19 cellular contexts compared by ENCODE assay signal in genomic region chr22:20998411-20999336, GRCh38. TPM values are rescaled to one million over a fixed set of nuclear protein-coding genes. Genes with fewer than 3 reads are reported as not detected.
DNase-seq lines count a peak whose midpoint lies in the region; ATAC-seq and TF ChIP-seq lines count a peak whose summit lies in the region.
"Had no signal": no experiment of that assay in that cellular context is flagged by ENCODE, and none has a peak within 500 bp of the region (broad histone marks: within the 10 kb centered on the region; RNA-seq: fewer than 3 reads in every experiment).

No MANE protein-coding gene starts in this region.

- TF ChIP-seq POLR2A in esophagus squamous epithelium (IDR thresholded peaks at IDR 0.05), result no peak

- peak overlapping the region; percentile 35 for H3K4me3 Mint-ChIP-seq in activated T-cell treated with anti-CD3 and anti-CD28 coated beads, Interleukin-2, amount 50 U/mL, for 24 hours
- H3K4me3 Mint-ChIP-seq in IgD-negative memory B cell (peak overlapping the region in 1 of 4 donors; percentile 62), osteocyte (ENCODE audit: unreplicated experiment) (no peak overlapping the region)

- H3K27ac Mint-ChIP-seq in activated T-cell treated with anti-CD3 and anti-CD28 coated beads, Interleukin-2, amount 50 U/mL, for 24 hours, result peak overlapping the region; percentile 99
- H3K27ac Mint-ChIP-seq in IgD-negative memory B cell, result peak overlapping the region; percentile 48 to 87 (median 71)
- peak overlapping the region; percentile 14 for H3K27ac Mint-ChIP-seq in osteocyte (ENCODE audit: unreplicated experiment)

- 24 to 53% methylated on average over 3 of the region's 7 CpGs for WGBS in esophagus squamous epithelium, 2 donors

- H3K27me3 ChIP-seq in adipocyte (replicated peaks; ENCODE audit: control insufficient read depth, insufficient read depth, low read length), result no peaks in the 10 kb centered on the region
- no peaks in the 10 kb centered on the region for H3K27me3 ChIP-seq in esophagus squamous epithelium
- H3K27me3 ChIP-seq in A673 (replicated peaks; ENCODE audit: insufficient read depth, low read depth, low read length, poor library complexity), result no peaks in the 10 kb centered on the region
- H3K27me3 ChIP-seq: gastroesophageal sphincter, vagina had no signal

- ATAC-seq in HG02884 (IDR thresholded peaks at IDR 0.05; ENCODE audit: unreplicated experiment), result no peak
- ATAC-seq: activated CD4-positive, CD25-positive, alpha-beta regulatory T cell treated with anti-CD3 and anti-CD28 coated beads, Interleukin-2, amount 50 U/mL, for 24 hours; gastroesophageal sphincter; left ventricle myocardium superior had no signal

- no peaks in the 10 kb centered on the region for H3K27me3 Mint-ChIP-seq in activated T-cell treated with anti-CD3 and anti-CD28 coated beads, Interleukin-2, amount 50 U/mL, for 24 hours
- H3K27me3 Mint-ChIP-seq in IgD-negative memory B cell (no peaks in the 10 kb centered on the region), osteocyte (ENCODE audit: unreplicated experiment) (no peaks in the 10 kb centered on the region)

- peaks cover 42% of the 10 kb centered on the region for H3K36me3 ChIP-seq in adipocyte (ENCODE audit: control insufficient read depth, insufficient read depth, low read length, severe bottlenecking)
- H3K36me3 ChIP-seq in esophagus squamous epithelium, result peaks cover 25 to 69% (median 31%) of the 10 kb centered on the region in 3 donors
- H3K36me3 ChIP-seq in A673 (ENCODE audit: insufficient read depth, low read length, poor library complexity, severe bottlenecking), result peaks cover 21% of the 10 kb centered on the region

- no peak overlapping the region for H3K4me3 ChIP-seq in adipocyte (ENCODE audit: low read length)
- H3K4me3 ChIP-seq in esophagus squamous epithelium, result no peak overlapping the region
- no peak overlapping the region for H3K4me3 ChIP-seq in A673 (ENCODE audit: low read depth, low read length, poor library complexity, severe bottlenecking)
- H3K4me3 ChIP-seq: vagina had no signal

- DNase-seq in activated T-cell treated with anti-CD3 and anti-CD28 coated beads, Interleukin-2, amount 50 U/mL, for 24 hours, result peak; percentile 41
- DNase-seq in activated T-cell treated with anti-CD3 and anti-CD28 coated beads, Interleukin-2, amount 50 U/mL, for 1 hour, result no peak
- DNase-seq in adipocyte (ENCODE audit: low read depth) (no peak), osteocyte (ENCODE audit: extremely low spot score, unreplicated experiment) (no peak), esophagus squamous epithelium (lab: John Stamatoyannopoulos, UW) (no peak), A673 (ENCODE audit: low spot score) (no peak)
- DNase-seq: activated naive CD4-positive, alpha-beta T cell treated with Interleukin-2 at 50 U/mL for 16 hours; AML-193; dermis blood vessel endothelial cell; GDM1; left ventricle myocardium superior; NCI-H345; Right ventricle myocardium superior had no signal

- no TSS peak for BruUV-seq in A673 (replicated peaks; lab: Mats Ljungman, UMichigan)

- H3K9ac ChIP-seq in adipocyte (ENCODE audit: low read length), result peak overlapping the region; percentile 99

- H3K9me3 ChIP-seq in adipocyte (ENCODE audit: control insufficient read depth, low read length), result no peaks in the 10 kb centered on the region
- H3K9me3 ChIP-seq in esophagus squamous epithelium, result no peaks in the 10 kb centered on the region
- no peaks in the 10 kb centered on the region for H3K9me3 ChIP-seq in A673 (ENCODE audit: low read depth, low read length, poor library complexity, severe bottlenecking)
- H3K9me3 ChIP-seq: gastroesophageal sphincter, vagina had no signal

- peaks cover 80% of the 10 kb centered on the region for H3K36me3 Mint-ChIP-seq in activated T-cell treated with anti-CD3 and anti-CD28 coated beads, Interleukin-2, amount 50 U/mL, for 24 hours (ENCODE audit: low read depth)
- H3K36me3 Mint-ChIP-seq in IgD-negative memory B cell (peaks cover 3% of the 10 kb centered on the region), osteocyte (ENCODE audit: unreplicated experiment) (peaks cover 8% of the 10 kb centered on the region)

- CTCF ChIA-PET in A673 (lab: Charles Lee), result no interaction called here

- intact Hi-C loops in esophagus squamous epithelium (cut with DNase I) (no loop called here), A673 (cut with micrococcal nuclease; ENCODE audit: unreplicated experiment) (no loop called here)

- TF ChIP-seq CTCF in osteocyte (IDR thresholded peaks at IDR 0.05) (no peak), esophagus squamous epithelium (IDR thresholded peaks at IDR 0.05) (no peak), A673 (conservative IDR thresholded peaks at IDR 0.05; ENCODE audit: low read depth, low read length) (no peak)

- POLR2A ChIA-PET in A673 (lab: Charles Lee; ENCODE audit: low non-redundant PET), result no interaction called here

- H3K9me3 Mint-ChIP-seq in activated T-cell treated with anti-CD3 and anti-CD28 coated beads, Interleukin-2, amount 50 U/mL, for 24 hours, result no peaks in the 10 kb centered on the region
- H3K9me3 Mint-ChIP-seq in IgD-negative memory B cell (no peaks in the 10 kb centered on the region), osteocyte (ENCODE audit: unreplicated experiment) (no peaks in the 10 kb centered on the region)

- peak overlapping the region in 1 of 4 donors; percentile 5 for H3K27ac ChIP-seq in esophagus squamous epithelium
- no peak overlapping the region for H3K27ac ChIP-seq in A673 (ENCODE audit: low read depth, low read length, poor library complexity, severe bottlenecking)
- H3K27ac ChIP-seq: HL-60, vagina had no signal

- H3K4me1 ChIP-seq in adipocyte (ENCODE audit: control insufficient read depth, insufficient read depth, low read length) (peaks cover 25% of the 10 kb centered on the region), esophagus squamous epithelium (peaks cover 18 to 44% (median 26%) of the 10 kb centered on the region in 3 donors), A673 (ENCODE audit: insufficient read depth, low read length, poor library complexity, severe bottlenecking) (peaks cover 18% of the 10 kb centered on the region)

- H3K4me1 Mint-ChIP-seq in activated T-cell treated with anti-CD3 and anti-CD28 coated beads, Interleukin-2, amount 50 U/mL, for 24 hours (ENCODE audit: low read depth), result peaks cover 31% of the 10 kb centered on the region
- peaks cover 5 to 15% (median 13%) of the 10 kb centered on the region in 3 donors for H3K4me1 Mint-ChIP-seq in IgD-negative memory B cell
- peaks cover 26% of the 10 kb centered on the region for H3K4me1 Mint-ChIP-seq in osteocyte (ENCODE audit: unreplicated experiment)

RNA-seq across cellular contexts. Expression of gene THAP7, which starts 3.2 kb away (rescaled TPM):
- polyA plus RNA-seq in IgD-negative memory B cell, result 55.9 TPM
- total RNA-seq in osteocyte, result 24.8 and 27.0 TPM in 2 replicates
- 10 to 100 TPM; 13.2 to 38.7 (median 32.0) TPM for total RNA-seq in esophagus squamous epithelium
- total RNA-seq in A673 (2021), result 38.5 TPM in 2 replicates

RNA-seq across cellular contexts. Expression of gene P2RX6, which starts 16.3 kb away (rescaled TPM):
- not detected for polyA plus RNA-seq in IgD-negative memory B cell
- 2.6 and 3.5 TPM in 2 replicates for total RNA-seq in osteocyte
- under 1 TPM in 3 of 4 donors, not detected in 1; 0.18 to 0.76 (median 0.50) TPM for total RNA-seq in esophagus squamous epithelium
- 0.39 and 0.43 TPM in 2 replicates for total RNA-seq in A673 (2021)

RNA-seq across cellular contexts. Expression of gene LZTR1, which starts 16.6 kb away (rescaled TPM):
- 11.9 TPM for polyA plus RNA-seq in IgD-negative memory B cell
- total RNA-seq in osteocyte (89.4 and 91.5 TPM in 2 replicates), esophagus squamous epithelium (10 to 100 TPM; 15.3 to 44.4 (median 25.5) TPM), A673 (2021) (54.3 and 64.3 TPM in 2 replicates)

RNA-seq across cellular contexts. Expression of gene AIFM3, which starts 31.6 kb away (rescaled TPM):
- polyA plus RNA-seq in IgD-negative memory B cell, result 2.3 TPM
- total RNA-seq in osteocyte (0.65 and 0.99 TPM in 2 replicates), esophagus squamous epithelium (1 to 10 TPM in 2 of 4 donors, under 1 TPM in 2; 0.30 to 1.9 (median 0.94) TPM), A673 (2021) (0.48 TPM in 1 of 2 replicates, not detected in the other)
- total RNA-seq: vagina had no signal

RNA-seq across cellular contexts. Expression of gene SLC7A4, which starts 33.7 kb away (rescaled TPM):
- not detected for polyA plus RNA-seq in IgD-negative memory B cell
- not detected in 2 replicates for total RNA-seq in osteocyte
- total RNA-seq in esophagus squamous epithelium, result 10 to 100 TPM in 1 of 4 donors, 1 to 10 TPM in 3; 2.5 to 11.7 (median 4.5) TPM
- total RNA-seq in A673 (2021), result not detected in 2 replicates
- total RNA-seq: dermis blood vessel endothelial cell had no signal

Comparison
In these comparisons a context has a peak if more than half of its experiments do, and no peak if none do; other contexts are left out.
1. H3K27ac Mint-ChIP-seq: peak in every context shown above with its lines; median percentile 99 in activated T-cell treated with anti-CD3 and anti-CD28 coated beads, Interleukin-2, amount 50 U/mL, for 24 hours; 71 in IgD-negative memory B cell; 14 in osteocyte.